Comparison of ENCODE assay signal across 1 cellular context in the genomic region with DNA sequence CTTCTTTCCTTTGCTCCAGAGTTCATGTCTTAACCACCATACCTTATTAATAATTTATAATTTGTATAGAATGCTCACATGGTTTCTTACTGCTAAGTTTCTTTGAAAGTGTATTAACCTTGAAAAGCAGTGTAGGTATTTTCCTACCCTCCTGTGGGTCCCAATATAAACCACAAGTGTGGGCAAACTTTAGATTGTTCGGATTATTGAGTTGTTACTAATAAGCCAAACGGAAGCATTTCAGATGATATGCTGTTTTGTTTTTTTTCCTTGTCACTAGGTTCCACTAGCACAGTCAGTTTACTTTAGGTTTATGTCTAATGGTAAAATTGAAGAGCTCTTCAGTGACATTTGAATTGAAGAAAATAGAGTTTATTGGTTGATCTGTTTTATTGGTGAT.
TF ChIP-seq lines count a peak whose summit lies in the region.

No MANE protein-coding gene starts in this region.

TF ChIP-seq in WTC11, 78 proteins besides CTCF, POLR2A, EP300 and RAD21 (continued from another document):
- TF ChIP-seq, protein P1, sequence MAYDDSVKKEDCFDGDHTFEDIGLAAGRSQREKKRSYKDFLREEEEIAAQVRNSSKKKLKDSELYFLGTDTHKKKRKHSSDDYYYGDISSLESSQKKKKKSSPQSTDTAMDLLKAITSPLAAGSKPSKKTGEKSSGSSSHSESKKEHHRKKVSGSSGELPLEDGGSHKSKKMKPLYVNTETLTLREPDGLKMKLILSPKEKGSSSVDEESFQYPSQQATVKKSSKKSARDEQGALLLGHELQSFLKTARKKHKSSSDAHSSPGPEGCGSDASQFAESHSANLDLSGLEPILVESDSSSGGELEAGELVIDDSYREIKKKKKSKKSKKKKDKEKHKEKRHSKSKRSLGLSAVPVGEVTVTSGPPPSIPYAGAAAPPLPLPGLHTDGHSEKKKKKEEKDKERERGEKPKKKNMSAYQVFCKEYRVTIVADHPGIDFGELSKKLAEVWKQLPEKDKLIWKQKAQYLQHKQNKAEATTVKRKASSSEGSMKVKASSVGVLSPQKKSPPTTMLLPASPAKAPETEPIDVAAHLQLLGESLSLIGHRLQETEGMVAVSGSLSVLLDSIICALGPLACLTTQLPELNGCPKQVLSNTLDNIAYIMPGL (CRISPR knock-in tag; IDR thresholded peaks at IDR 0.05), result no peak
- no peak for TF ChIP-seq ATF1 (CRISPR knock-in tag; IDR thresholded peaks at IDR 0.05)
- no peak for TF ChIP-seq ZNF263 (CRISPR knock-in tag; IDR thresholded peaks at IDR 0.05; ENCODE audit: low read depth)
- TF ChIP-seq OVOL2 (CRISPR knock-in tag; IDR thresholded peaks at IDR 0.05; ENCODE audit: borderline replicate concordance), result no peak
- TF ChIP-seq, protein P2, sequence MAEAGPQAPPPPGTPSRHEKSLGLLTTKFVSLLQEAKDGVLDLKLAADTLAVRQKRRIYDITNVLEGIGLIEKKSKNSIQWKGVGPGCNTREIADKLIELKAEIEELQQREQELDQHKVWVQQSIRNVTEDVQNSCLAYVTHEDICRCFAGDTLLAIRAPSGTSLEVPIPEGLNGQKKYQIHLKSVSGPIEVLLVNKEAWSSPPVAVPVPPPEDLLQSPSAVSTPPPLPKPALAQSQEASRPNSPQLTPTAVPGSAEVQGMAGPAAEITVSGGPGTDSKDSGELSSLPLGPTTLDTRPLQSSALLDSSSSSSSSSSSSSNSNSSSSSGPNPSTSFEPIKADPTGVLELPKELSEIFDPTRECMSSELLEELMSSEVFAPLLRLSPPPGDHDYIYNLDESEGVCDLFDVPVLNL (CRISPR knock-in tag; IDR thresholded peaks at IDR 0.05; ENCODE audit: borderline replicate concordance, low read depth), result no peak
- TF ChIP-seq ZNF232 (CRISPR knock-in tag; IDR thresholded peaks at IDR 0.05), result no peak
- TF ChIP-seq, protein P3, sequence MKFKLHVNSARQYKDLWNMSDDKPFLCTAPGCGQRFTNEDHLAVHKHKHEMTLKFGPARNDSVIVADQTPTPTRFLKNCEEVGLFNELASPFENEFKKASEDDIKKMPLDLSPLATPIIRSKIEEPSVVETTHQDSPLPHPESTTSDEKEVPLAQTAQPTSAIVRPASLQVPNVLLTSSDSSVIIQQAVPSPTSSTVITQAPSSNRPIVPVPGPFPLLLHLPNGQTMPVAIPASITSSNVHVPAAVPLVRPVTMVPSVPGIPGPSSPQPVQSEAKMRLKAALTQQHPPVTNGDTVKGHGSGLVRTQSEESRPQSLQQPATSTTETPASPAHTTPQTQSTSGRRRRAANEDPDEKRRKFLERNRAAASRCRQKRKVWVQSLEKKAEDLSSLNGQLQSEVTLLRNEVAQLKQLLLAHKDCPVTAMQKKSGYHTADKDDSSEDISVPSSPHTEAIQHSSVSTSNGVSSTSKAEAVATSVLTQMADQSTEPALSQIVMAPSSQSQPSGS (CRISPR knock-in tag; IDR thresholded peaks at IDR 0.05; ENCODE audit: borderline replicate concordance, low read depth), result no peak
- TF ChIP-seq, protein P4, sequence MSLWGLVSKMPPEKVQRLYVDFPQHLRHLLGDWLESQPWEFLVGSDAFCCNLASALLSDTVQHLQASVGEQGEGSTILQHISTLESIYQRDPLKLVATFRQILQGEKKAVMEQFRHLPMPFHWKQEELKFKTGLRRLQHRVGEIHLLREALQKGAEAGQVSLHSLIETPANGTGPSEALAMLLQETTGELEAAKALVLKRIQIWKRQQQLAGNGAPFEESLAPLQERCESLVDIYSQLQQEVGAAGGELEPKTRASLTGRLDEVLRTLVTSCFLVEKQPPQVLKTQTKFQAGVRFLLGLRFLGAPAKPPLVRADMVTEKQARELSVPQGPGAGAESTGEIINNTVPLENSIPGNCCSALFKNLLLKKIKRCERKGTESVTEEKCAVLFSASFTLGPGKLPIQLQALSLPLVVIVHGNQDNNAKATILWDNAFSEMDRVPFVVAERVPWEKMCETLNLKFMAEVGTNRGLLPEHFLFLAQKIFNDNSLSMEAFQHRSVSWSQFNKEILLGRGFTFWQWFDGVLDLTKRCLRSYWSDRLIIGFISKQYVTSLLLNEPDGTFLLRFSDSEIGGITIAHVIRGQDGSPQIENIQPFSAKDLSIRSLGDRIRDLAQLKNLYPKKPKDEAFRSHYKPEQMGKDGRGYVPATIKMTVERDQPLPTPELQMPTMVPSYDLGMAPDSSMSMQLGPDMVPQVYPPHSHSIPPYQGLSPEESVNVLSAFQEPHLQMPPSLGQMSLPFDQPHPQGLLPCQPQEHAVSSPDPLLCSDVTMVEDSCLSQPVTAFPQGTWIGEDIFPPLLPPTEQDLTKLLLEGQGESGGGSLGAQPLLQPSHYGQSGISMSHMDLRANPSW (CRISPR knock-in tag; conservative IDR thresholded peaks at IDR 0.05; ENCODE audit: low read depth), result no peak
- no peak for TF ChIP-seq TCF7 (CRISPR knock-in tag; IDR thresholded peaks at IDR 0.05; ENCODE audit: low read depth)
- TF ChIP-seq, protein P5, sequence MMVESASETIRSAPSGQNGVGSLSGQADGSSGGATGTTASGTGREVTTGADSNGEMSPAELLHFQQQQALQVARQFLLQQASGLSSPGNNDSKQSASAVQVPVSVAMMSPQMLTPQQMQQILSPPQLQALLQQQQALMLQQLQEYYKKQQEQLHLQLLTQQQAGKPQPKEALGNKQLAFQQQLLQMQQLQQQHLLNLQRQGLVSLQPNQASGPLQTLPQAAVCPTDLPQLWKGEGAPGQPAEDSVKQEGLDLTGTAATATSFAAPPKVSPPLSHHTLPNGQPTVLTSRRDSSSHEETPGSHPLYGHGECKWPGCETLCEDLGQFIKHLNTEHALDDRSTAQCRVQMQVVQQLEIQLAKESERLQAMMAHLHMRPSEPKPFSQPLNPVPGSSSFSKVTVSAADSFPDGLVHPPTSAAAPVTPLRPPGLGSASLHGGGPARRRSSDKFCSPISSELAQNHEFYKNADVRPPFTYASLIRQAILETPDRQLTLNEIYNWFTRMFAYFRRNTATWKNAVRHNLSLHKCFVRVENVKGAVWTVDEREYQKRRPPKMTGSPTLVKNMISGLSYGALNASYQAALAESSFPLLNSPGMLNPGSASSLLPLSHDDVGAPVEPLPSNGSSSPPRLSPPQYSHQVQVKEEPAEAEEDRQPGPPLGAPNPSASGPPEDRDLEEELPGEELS (CRISPR knock-in tag; IDR thresholded peaks at IDR 0.05), result no peak
- TF ChIP-seq ZNF416 (CRISPR knock-in tag; IDR thresholded peaks at IDR 0.05), result no peak
